In genomic region chr1:16534829-16535456, GRCh38 we compare ENCODE assay signal across 7 cellular contexts. TPM values are rescaled to one million over a fixed set of nuclear protein-coding genes. Genes with fewer than 3 reads are reported as not detected.
DNase-seq lines count a peak whose midpoint lies in the region; ATAC-seq and TF ChIP-seq lines count a peak whose summit lies in the region.
"Not testable (repeated sequence)": the region's sequence is repeated elsewhere in the genome, so short reads cannot be mapped to it uniquely, and the experiment has no call there.

No MANE protein-coding gene starts in this region.

- DNase-seq in GM12864 (ENCODE audit: low read depth): peak; percentile 12
- DNase-seq in activated T-cell treated with anti-CD3 and anti-CD28 coated beads, Interleukin-2, amount 50 U/mL, for 4 hours: not testable (repeated sequence)
- DNase-seq in dermis blood vessel endothelial cell: peak; percentile 44
- peak; percentile 42 for DNase-seq in hepatocyte (ENCODE audit: low spot score)
- DNase-seq in natural killer cell: peak; percentile 31
- DNase-seq in stimulated activated CD4-positive, alpha-beta T cell treated with anti-CD3 and anti-CD28 coated beads, Interleukin-1b, Interleukin-23, amount 100 ng/mL, for 24 hours (ENCODE audit: low read depth in 4 of 4, low spot score in 1 of 4): peak in 3 of 4 experiments; percentile 4 to 36 (median 28)

- ATAC-seq in activated T-cell treated with anti-CD3 and anti-CD28 coated beads, Interleukin-2, amount 50 U/mL, for 4 hours: peak; percentile 69 to 89
- ATAC-seq in natural killer cell: peak; percentile 44 to 68 (median 64)

- not testable (repeated sequence) for H3K4me1 ChIP-seq in OCI-LY3 (ENCODE audit: low read length); hepatocyte (ENCODE audit: insufficient read depth)

- not testable (repeated sequence) for H3K4me1 Mint-ChIP-seq in activated T-cell treated with anti-CD3 and anti-CD28 coated beads, Interleukin-2, amount 50 U/mL, for 4 hours (ENCODE audit: low read depth)
- H3K4me1 Mint-ChIP-seq in natural killer cell: peaks cover 6 to 10% of the 10 kb centered on the region in 2 donors

- not testable (repeated sequence) for H3K27ac Mint-ChIP-seq in natural killer cell

- peaks cover 41% of the 10 kb centered on the region for H3K27me3 Mint-ChIP-seq in activated T-cell treated with anti-CD3 and anti-CD28 coated beads, Interleukin-2, amount 50 U/mL, for 4 hours (ENCODE audit: low read depth)
- H3K27me3 Mint-ChIP-seq in natural killer cell (ENCODE audit: low read depth in 2 of 2): peaks cover 17 to 30% of the 10 kb centered on the region in 2 donors

- WGBS in hepatocyte (ENCODE audit: low lambda C conversion rate, missing lambda C conversion rate): 5% methylated on average over 33 of the region's 43 CpGs

- not testable (repeated sequence) for TF ChIP-seq CTCF in GM12864 (IDR thresholded peaks at IDR 0.05; ENCODE audit: low read depth, low read length, missing control alignments); OCI-LY3 (IDR thresholded peaks at IDR 0.05; ENCODE audit: low read depth, low read length); hepatocyte (IDR thresholded peaks at IDR 0.05; ENCODE audit: poor library complexity); natural killer cell (IDR thresholded peaks at IDR 0.05)

- not testable (repeated sequence) for H3K27me3 ChIP-seq in OCI-LY3 (ENCODE audit: low read depth, low read length); hepatocyte

- H2AFZ ChIP-seq in OCI-LY3 (ENCODE audit: low read depth, low read length); hepatocyte: not testable (repeated sequence)

- not testable (repeated sequence) for H3K36me3 ChIP-seq in OCI-LY3 (replicated peaks; ENCODE audit: low read depth, low read length); hepatocyte (replicated peaks; ENCODE audit: insufficient read depth, low read depth)

- peak overlapping the region; percentile 68 for H3K4me3 Mint-ChIP-seq in activated T-cell treated with anti-CD3 and anti-CD28 coated beads, Interleukin-2, amount 50 U/mL, for 4 hours
- peak overlapping the region; percentile 81 for H3K4me3 Mint-ChIP-seq in natural killer cell

- H3K4me3 ChIP-seq in GM12864 (ENCODE audit: low read depth, low read length); hepatocyte: not testable (repeated sequence)
- peak overlapping the region; percentile 46 for H3K4me3 ChIP-seq in OCI-LY3 (ENCODE audit: low read length)

- not testable (repeated sequence) for H3K36me3 Mint-ChIP-seq in activated T-cell treated with anti-CD3 and anti-CD28 coated beads, Interleukin-2, amount 50 U/mL, for 4 hours (ENCODE audit: insufficient read depth); natural killer cell

- H3K79me2 ChIP-seq in OCI-LY3 (ENCODE audit: low read length); hepatocyte: not testable (repeated sequence)

- not testable (repeated sequence) for H3K9ac ChIP-seq in OCI-LY3 (ENCODE audit: low read length)

- not testable (repeated sequence) for H3K27ac ChIP-seq in OCI-LY3 (ENCODE audit: low read length); hepatocyte

- not testable (repeated sequence) for H3K9me3 ChIP-seq in OCI-LY3 (ENCODE audit: insufficient read depth, low read length); hepatocyte (ENCODE audit: low read depth)

- intact Hi-C loops in natural killer cell (cut with micrococcal nuclease): not testable (repeated sequence)

- H3K9me3 Mint-ChIP-seq in activated T-cell treated with anti-CD3 and anti-CD28 coated beads, Interleukin-2, amount 50 U/mL, for 4 hours; natural killer cell: not testable (repeated sequence)

- H4K20me1 ChIP-seq in OCI-LY3 (ENCODE audit: insufficient read depth, low read length); hepatocyte (ENCODE audit: insufficient read depth, poor library complexity, severe bottlenecking): not testable (repeated sequence)

- H3K9me2 ChIP-seq in hepatocyte (replicated peaks; ENCODE audit: insufficient read depth): not testable (repeated sequence)

- H3K4me2 ChIP-seq in OCI-LY3 (ENCODE audit: low read length): 0 out of 2 replicates have a peak overlapping the region, but pooled peaks have one; percentile 28
- peak overlapping the region; percentile 80 for H3K4me2 ChIP-seq in hepatocyte

RNA-seq across cellular contexts. Expression of gene RNU1-1, which starts 20.9 kb away (rescaled TPM):
- total RNA-seq in activated T-cell treated with anti-CD3 and anti-CD28 coated beads, Interleukin-2, amount 50 U/mL, for 4 hours: 1,000 to 10,000 TPM; 1,321 to 1,622 (median 1,616) TPM
- total RNA-seq in dermis blood vessel endothelial cell (under 0.01 TPM in 2 replicates), hepatocyte (under 0.01 TPM in 2 replicates), natural killer cell (1,000 to 10,000 TPM; 2,937 to 3,261 (median 3,038) TPM)
- polyA plus RNA-seq in hepatocyte: not detected in 2 replicates

Comparison
In these comparisons a context has a peak if more than half of its experiments do, and no peak if none do; other contexts are left out.
1. RNA of gene RNU1-1, which starts 20.9 kb away (total RNA-seq): 2,937 to 3,261 TPM in natural killer cell and 1,321 to 1,622 TPM in activated T-cell treated with anti-CD3 and anti-CD28 coated beads, Interleukin-2, amount 50 U/mL, for 4 hours; under 0.01 TPM in dermis blood vessel endothelial cell and under 0.01 TPM in hepatocyte; every median in the first group is over 1,000 times any median in the second.